ENCODE assay signal across 14 cellular contexts in the genomic region with DNA sequence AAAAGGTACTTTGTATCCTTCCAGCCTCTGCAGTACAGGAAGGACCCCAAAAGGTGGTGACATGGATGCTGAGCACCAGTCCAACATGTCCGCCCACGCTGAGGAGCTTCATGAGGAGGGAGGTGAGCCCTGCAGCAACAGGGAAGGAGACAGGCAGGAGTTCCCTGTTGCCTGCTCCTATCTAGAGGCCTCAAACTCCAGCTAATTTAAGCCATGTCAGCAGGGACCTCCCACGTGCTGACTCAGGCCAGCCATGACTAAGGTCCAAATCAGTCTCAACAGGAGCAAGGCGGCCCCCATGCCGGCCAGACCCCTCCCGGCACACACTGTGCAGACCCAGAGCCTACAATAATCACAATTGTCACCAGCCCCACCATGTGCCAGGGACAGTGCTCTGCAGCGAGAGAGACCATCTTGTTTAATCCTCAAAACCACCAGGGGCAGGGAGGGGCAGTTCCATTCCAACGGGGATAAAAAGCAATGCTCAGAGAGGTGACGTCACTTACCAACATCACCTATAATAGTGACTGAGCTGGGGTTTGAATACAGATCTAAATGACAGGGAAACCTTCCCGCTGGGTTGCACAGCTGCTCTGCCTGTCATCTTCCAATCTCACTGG. TPM values are rescaled to one million over a fixed set of nuclear protein-coding genes. Genes with fewer than 3 reads are reported as not detected.
A peak's percentile ranks its signal among the peaks of the same experiment; 100 is the strongest.
DNase-seq lines count a peak whose midpoint lies in the region; ATAC-seq, FAIRE-seq and TF ChIP-seq lines count a peak whose summit lies in the region.
"Had no signal": no experiment of that assay in that cellular context is flagged by ENCODE, and none has a peak within 500 bp of the region (broad histone marks: within the 10 kb centered on the region; RNA-seq: fewer than 3 reads in every experiment).

No MANE protein-coding gene starts in this region.

- no peaks in the 10 kb centered on the region for H3K36me3 ChIP-seq in adipocyte (ENCODE audit: control insufficient read depth, insufficient read depth, low read length, severe bottlenecking)
- no peaks in the 10 kb centered on the region for H3K36me3 ChIP-seq in vagina
- H3K36me3 ChIP-seq: BLaER1 treated with 17β-estradiol and CSF1 and Interleukin-3, amounts not matched to agents 10 nM and 100 nM; gastroesophageal sphincter had no signal

- H3K4me3 ChIP-seq in A549 = no peak overlapping the region
- no peak overlapping the region for H3K4me3 ChIP-seq in adipocyte (ENCODE audit: low read length)
- no peak overlapping the region for H3K4me3 ChIP-seq in vagina
- H3K4me3 ChIP-seq: BLaER1 treated with 17β-estradiol and CSF1 and Interleukin-3, amounts not matched to agents 10 nM and 100 nM; gastroesophageal sphincter; lung had no signal

- no peaks in the 10 kb centered on the region for H3K4me1 ChIP-seq in A549
- peaks cover 14% of the 10 kb centered on the region for H3K4me1 ChIP-seq in adipocyte (ENCODE audit: control insufficient read depth, insufficient read depth, low read length)
- H3K4me1 ChIP-seq in vagina = peaks cover 10% of the 10 kb centered on the region

- H3K9ac ChIP-seq in adipocyte (ENCODE audit: low read length) = no peak overlapping the region
- H3K9ac ChIP-seq: BLaER1 treated with 17β-estradiol and CSF1 and Interleukin-3, amounts not matched to agents 10 nM and 100 nM had no signal

- CTCF ChIA-PET in A549 (lab: Yijun Ruan, JAX) = interaction anchor here (0.8 to 2.1 kb wide), 4 partner anchors 13 to 377 kb away, joined by 3 to 6 read pairs (median 4); no protein-coding TSS in a partner anchor

- no peaks in the 10 kb centered on the region for H3K4me1 Mint-ChIP-seq in activated T-helper 1 cell treated with anti-CD3 and anti-CD28 coated beads, Interleukin-12 subunit alpha, Interleukin-12 subunit beta, Interleukin-2, Interleukin-4 antibody, amounts not matched to agents 30 ng/mL and 10 ng/mL and 1 ng/mL, durations not matched to agents 14 hours and 24 hours and 36 hours (ENCODE audit: low read depth)
- H3K4me1 Mint-ChIP-seq: T-cell had no signal

- 80% methylated on average over 5 of the region's 10 CpGs for WGBS in A549 (ENCODE audit: missing lambda C conversion rate)

- TF ChIP-seq POLR2A in A549 (IDR thresholded peaks at IDR 0.05; ENCODE audit: low read length) (no peak), vagina (IDR thresholded peaks at IDR 0.05) (no peak)

- H3K27ac ChIP-seq in A549 = no peak overlapping the region
- no peak overlapping the region for H3K27ac ChIP-seq in vagina
- H3K27ac ChIP-seq: BLaER1 treated with 17β-estradiol and CSF1 and Interleukin-3, amounts not matched to agents 10 nM and 100 nM had no signal

- peaks cover 7% of the 10 kb centered on the region for H3K9me3 Mint-ChIP-seq in activated T-helper 1 cell treated with anti-CD3 and anti-CD28 coated beads, Interleukin-12 subunit alpha, Interleukin-12 subunit beta, Interleukin-2, Interleukin-4 antibody, amounts not matched to agents 30 ng/mL and 10 ng/mL and 1 ng/mL, durations not matched to agents 14 hours and 24 hours and 36 hours

- no peak overlapping the region for H3K4me2 ChIP-seq in A549

- no peak for FAIRE-seq in A549 (lab: Jason Lieb, UNC)

- H3K27me3 Mint-ChIP-seq in activated T-helper 1 cell treated with anti-CD3 and anti-CD28 coated beads, Interleukin-12 subunit alpha, Interleukin-12 subunit beta, Interleukin-2, Interleukin-4 antibody, amounts not matched to agents 30 ng/mL and 10 ng/mL and 1 ng/mL, durations not matched to agents 14 hours and 24 hours and 36 hours (ENCODE audit: insufficient read depth) = peaks cover 24% of the 10 kb centered on the region

- no peak; a peak in 2 of 6 replicates for ATAC-seq in A549
- ATAC-seq: gastroesophageal sphincter, T-cell had no signal

- H3K27ac Mint-ChIP-seq in activated T-helper 1 cell treated with anti-CD3 and anti-CD28 coated beads, Interleukin-12 subunit alpha, Interleukin-12 subunit beta, Interleukin-2, Interleukin-4 antibody, amounts not matched to agents 30 ng/mL and 10 ng/mL and 1 ng/mL, durations not matched to agents 14 hours and 24 hours and 36 hours = no peak overlapping the region
- H3K27ac Mint-ChIP-seq: T-cell had no signal

- peaks cover 5% of the 10 kb centered on the region for H3K27me3 ChIP-seq in adipocyte (replicated peaks; ENCODE audit: control insufficient read depth, insufficient read depth, low read length)
- H3K27me3 ChIP-seq in vagina = no peaks in the 10 kb centered on the region

- no peak for TF ChIP-seq EP300 in A549 (IDR thresholded peaks at IDR 0.05)

- no peak for TF ChIP-seq CTCF in A549 (IDR thresholded peaks at IDR 0.05)
- TF ChIP-seq CTCF in vagina (IDR thresholded peaks at IDR 0.05) = no peak

- no peak for TF ChIP-seq RAD21 in A549 (conservative IDR thresholded peaks at IDR 0.05 in 1 of 2, IDR thresholded peaks at IDR 0.05 in 1 of 2)

- H3K4me3 Mint-ChIP-seq in activated T-helper 1 cell treated with anti-CD3 and anti-CD28 coated beads, Interleukin-12 subunit alpha, Interleukin-12 subunit beta, Interleukin-2, Interleukin-4 antibody, amounts not matched to agents 30 ng/mL and 10 ng/mL and 1 ng/mL, durations not matched to agents 14 hours and 24 hours and 36 hours = no peak overlapping the region
- H3K4me3 Mint-ChIP-seq: brain, T-cell had no signal

- DNase-seq in A549 (ENCODE audit: low read depth in 1 of 2, low spot score in 1 of 2) (no peak), HUDEP-2 (lab: John Stamatoyannopoulos, UW; ENCODE audit: unreplicated experiment in 76 of 76) (peak in 45 of 76 experiments; percentile 6 to 69 (median 30)), adipocyte (ENCODE audit: low read depth) (peak; percentile 47), left kidney (ENCODE audit: low read depth, low spot score) (peak; percentile 13), vagina (ENCODE audit: extremely low spot score in 2 of 2) (no peak)
- DNase-seq in stimulated activated CD4-positive, alpha-beta T cell treated with anti-CD3 and anti-CD28 coated beads, Interleukin-15, amount 100 ng/mL, for 24 hours = no peak
- no peak for DNase-seq in activated T-helper 1 cell treated with anti-CD3 and anti-CD28 coated beads, Interleukin-12 subunit alpha, Interleukin-12 subunit beta, Interleukin-2, Interleukin-4 antibody, amounts not matched to agents 30 ng/mL and 10 ng/mL and 1 ng/mL, durations not matched to agents 14 hours and 24 hours and 36 hours (ENCODE audit: low spot score)
- DNase-seq in activated naive CD4-positive, alpha-beta T cell treated with anti-CD3 and anti-CD28 coated beads, Interleukin-2, amount 50 U/mL, for 16 hours = no peak
- DNase-seq: NCI-H510A, T-cell had no signal

- H3K9me3 ChIP-seq in A549 (peaks cover 7% of the 10 kb centered on the region; the same call in 1 of the 3 replicates), adipocyte (ENCODE audit: control insufficient read depth, low read length) (peaks cover 14% of the 10 kb centered on the region), vagina (no peaks in the 10 kb centered on the region)

- no peaks in the 10 kb centered on the region for H3K36me3 Mint-ChIP-seq in activated T-helper 1 cell treated with anti-CD3 and anti-CD28 coated beads, Interleukin-12 subunit alpha, Interleukin-12 subunit beta, Interleukin-2, Interleukin-4 antibody, amounts not matched to agents 30 ng/mL and 10 ng/mL and 1 ng/mL, durations not matched to agents 14 hours and 24 hours and 36 hours (ENCODE audit: low read depth)
- H3K36me3 Mint-ChIP-seq: brain, T-cell had no signal

- intact Hi-C loops in vagina (cut with DNase I) = no loop called here
- intact Hi-C loops in activated T-helper 1 cell treated with anti-CD3 and anti-CD28 coated beads, Interleukin-12 subunit alpha, Interleukin-12 subunit beta, Interleukin-2, Interleukin-4 antibody, amounts not matched to agents 30 ng/mL and 10 ng/mL and 1 ng/mL, durations not matched to agents 14 hours and 24 hours and 36 hours (cut with micrococcal nuclease) = no loop called here

- POLR2A ChIA-PET in A549 (lab: Yijun Ruan, JAX) = interaction anchor here (0.5 kb wide), 1 partner anchor 57 kb away, joined by 3 read pairs; no protein-coding TSS in a partner anchor

TF ChIP-seq in A549, 52 proteins besides CTCF, POLR2A, EP300 and RAD21:
- TF ChIP-seq POLR2AphosphoS2 (conservative IDR thresholded peaks at IDR 0.05; ENCODE audit: low read length) (no peak), MAFK (IDR thresholded peaks at IDR 0.05; ENCODE audit: partially characterized antibody) (peak; percentile 45)
TF ChIP-seq in A549: peak in this region for 1.

RNA-seq across cellular contexts. Expression of gene GATA2, which starts 54.5 kb away (rescaled TPM):
- polyA plus RNA-seq in A549 (2011; rRNA removed) (0.68 and 1.2 TPM in 2 replicates), A549 (2017; fragmentation: RNase III; extraction: RNeasy Plus Mini Kit Qiagen cat#74134 plus additional on column Dnase treatment) (3.9 to 4.9 TPM (median 4.5 TPM) in 3 replicates)
- polyA plus RNA-seq in A549 (2012; cell fraction: cytosol; rRNA removed) = 2.8 and 4.1 TPM in 2 replicates
- polyA plus RNA-seq in A549 (2012; cell fraction: nucleus; rRNA removed) = 5.0 and 5.4 TPM in 2 replicates
- polyA minus RNA-seq in A549 (2011; rRNA and poly(A)+ RNA removed) = 0.58 and 0.99 TPM in 2 replicates
- 50.6 TPM for total RNA-seq in vagina
- 0.18 and 0.22 TPM in 2 replicates for total RNA-seq in activated T-helper 1 cell treated with anti-CD3 and anti-CD28 coated beads, Interleukin-12 subunit alpha, Interleukin-12 subunit beta, Interleukin-2, Interleukin-4 antibody, amounts not matched to agents 30 ng/mL and 10 ng/mL and 1 ng/mL, durations not matched to agents 14 hours and 24 hours and 36 hours

Comparison
In these comparisons a context has a peak if more than half of its experiments do, and no peak if none do; other contexts are left out.
1. DNase-seq: peak in HUDEP-2 (45 of 76), adipocyte (single experiment) and left kidney (single experiment); none in A549 (0 of 2), stimulated activated CD4-positive, alpha-beta T cell treated with anti-CD3 and anti-CD28 coated beads, Interleukin-15, amount 100 ng/mL, for 24 hours (single experiment), vagina (0 of 2), activated T-helper 1 cell treated with anti-CD3 and anti-CD28 coated beads, Interleukin-12 subunit alpha, Interleukin-12 subunit beta, Interleukin-2, Interleukin-4 antibody, amounts not matched to agents 30 ng/mL and 10 ng/mL and 1 ng/mL, durations not matched to agents 14 hours and 24 hours and 36 hours (single experiment) and activated naive CD4-positive, alpha-beta T cell treated with anti-CD3 and anti-CD28 coated beads, Interleukin-2, amount 50 U/mL, for 16 hours (single experiment).
2. RNA of gene GATA2, which starts 54.5 kb away (total RNA-seq): 50.6 TPM in vagina (single experiment); 0.18 to 0.22 TPM in activated T-helper 1 cell treated with anti-CD3 and anti-CD28 coated beads, Interleukin-12 subunit alpha, Interleukin-12 subunit beta, Interleukin-2, Interleukin-4 antibody, amounts not matched to agents 30 ng/mL and 10 ng/mL and 1 ng/mL, durations not matched to agents 14 hours and 24 hours and 36 hours; every median in the first group is over 10 times any median in the second.